In genomic region chr17:957856-958421, GRCh38 we compare ENCODE assay signal across 1 cellular context.
TF ChIP-seq lines count a peak whose summit lies in the region.

No MANE protein-coding gene starts in this region.

TF ChIP-seq in HCT116, 20 proteins besides CTCF, POLR2A, EP300 and RAD21 (continued from another document):
- no peak for TF ChIP-seq EGR1 (IDR thresholded peaks at IDR 0.05; ENCODE audit: low read depth)
- no peak for TF ChIP-seq MAX (IDR thresholded peaks at IDR 0.05)
- no peak for TF ChIP-seq SRF (IDR thresholded peaks at IDR 0.05; ENCODE audit: low read depth)
- no peak for TF ChIP-seq EZH2 (IDR thresholded peaks at IDR 0.05)
- no peak for TF ChIP-seq FOSL1 (IDR thresholded peaks at IDR 0.05; ENCODE audit: low read depth)
- TF ChIP-seq CEBPB (IDR thresholded peaks at IDR 0.05; ENCODE audit: low read depth): no peak
- TF ChIP-seq REST (IDR thresholded peaks at IDR 0.05; ENCODE audit: low read depth): no peak
- TF ChIP-seq ATF3 (IDR thresholded peaks at IDR 0.05): no peak
- TF ChIP-seq ZNF274 (IDR thresholded peaks at IDR 0.05; ENCODE audit: low read depth, low read length): no peak
- no peak for TF ChIP-seq YY1 (IDR thresholded peaks at IDR 0.05; ENCODE audit: extremely low read depth, insufficient replicate concordance, low read depth, low read length)
